ENCODE assay signal across 23 cellular contexts in the genomic region with DNA sequence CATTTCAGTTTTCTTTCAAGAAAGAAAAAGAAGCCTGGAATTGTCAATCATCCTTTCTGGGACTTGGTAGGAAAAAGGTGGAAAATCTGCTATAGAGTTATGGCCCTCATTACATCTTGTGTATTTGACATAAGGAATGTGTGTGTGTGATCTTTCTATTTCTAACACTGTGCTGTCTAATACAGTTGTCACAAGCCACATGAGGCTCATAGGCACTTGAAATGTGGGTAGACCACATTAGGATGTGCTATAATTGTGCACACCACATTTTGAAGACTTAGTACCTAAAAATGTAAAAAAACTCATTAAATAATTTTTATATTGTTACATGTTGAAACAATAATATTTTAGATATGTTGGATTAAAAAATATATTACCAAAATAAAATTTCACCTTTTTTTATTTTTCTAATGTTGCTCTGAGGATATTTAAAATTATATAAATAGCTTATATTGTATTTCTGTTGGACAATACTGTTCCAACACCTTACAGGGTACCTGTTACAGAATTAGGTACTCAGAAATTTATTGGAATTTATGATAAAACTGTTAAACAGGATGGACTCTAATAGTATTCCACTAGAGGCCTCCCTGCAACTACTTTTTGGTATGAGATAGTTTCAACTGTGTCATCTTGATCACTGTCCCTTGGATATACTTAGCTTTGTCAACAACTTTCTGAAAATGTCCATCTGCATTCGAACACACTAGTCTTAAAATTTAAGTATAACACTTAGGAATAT. TPM values are rescaled to one million over a fixed set of nuclear protein-coding genes. Genes with fewer than 3 reads are reported as not detected.
A peak's percentile ranks its signal among the peaks of the same experiment; 100 is the strongest.
DNase-seq lines count a peak whose midpoint lies in the region; ATAC-seq, FAIRE-seq and TF ChIP-seq lines count a peak whose summit lies in the region.
"Had no signal": no experiment of that assay in that cellular context is flagged by ENCODE, and none has a peak within 500 bp of the region (broad histone marks: within the 10 kb centered on the region; RNA-seq: fewer than 3 reads in every experiment).

No MANE protein-coding gene starts in this region.

- no peaks in the 10 kb centered on the region for H3K27me3 Mint-ChIP-seq in effector memory CD8-positive, alpha-beta T cell
- H3K27me3 Mint-ChIP-seq: stimulated activated naive B cell treated with anti-CD40 and anti-IgM and Interleukin-4, amounts not matched to agents 10 μg/mL and 1 μg/mL and 100 μg/mL, for 72 hours had no signal

- H3K4me1 Mint-ChIP-seq in effector memory CD8-positive, alpha-beta T cell (ENCODE audit: low read depth in 2 of 2), result peaks cover 3 to 16% of the 10 kb centered on the region in 2 donors

- H3K36me3 ChIP-seq in pancreas (no peaks in the 10 kb centered on the region), thyroid gland (no peaks in the 10 kb centered on the region)

- H3K36me3 Mint-ChIP-seq in effector memory CD8-positive, alpha-beta T cell (ENCODE audit: insufficient read depth), result peaks cover 27% of the 10 kb centered on the region

- DNase-seq in CMK (ENCODE audit: low read depth), result peak; percentile 26
- DNase-seq in effector memory CD8-positive, alpha-beta T cell, result no peak
- no peak for DNase-seq in pancreas
- DNase-seq in NOMO-1 treated with dmso at 0.1 percent for 144 hours (lab: John Stamatoyannopoulos, UW; ENCODE audit: unreplicated experiment), result no peak
- DNase-seq in thyroid gland, result no peak
- DNase-seq: activated CD4-positive, alpha-beta T cell treated with anti-CD3 and anti-CD28 coated beads for 48 hours; amygdala; C1 segment of cervical spinal cord; DMS79 treated with DMSO at 0.1 percent for 48 hours; GF-D8; mesenchymal stem cell; NCI-H146; small intestine; stimulated activated naive B cell treated with anti-CD40 and anti-IgM and Interleukin-4, amounts not matched to agents 10 μg/mL and 1 μg/mL and 100 μg/mL, for 72 hours; T1000; upper lobe of left lung had no signal

- no peak overlapping the region for H3K4me3 Mint-ChIP-seq in effector memory CD8-positive, alpha-beta T cell
- H3K4me3 Mint-ChIP-seq: stimulated activated naive B cell treated with anti-CD40 and anti-IgM and Interleukin-4, amounts not matched to agents 10 μg/mL and 1 μg/mL and 100 μg/mL, for 72 hours had no signal

- no peaks in the 10 kb centered on the region for H3K4me1 ChIP-seq in pancreas
- H3K4me1 ChIP-seq in thyroid gland, result peaks cover under 1 to 6% of the 10 kb centered on the region in 2 donors

- WGBS in pancreas, 2 donors, result 94 to 95% methylated on average over 1 of the region's 1 CpG
- WGBS in thyroid gland, 2 donors, result 86 to 95% methylated on average over 1 of the region's 1 CpG

- peak; percentile 13 for FAIRE-seq in pancreas (lab: Jason Lieb, UNC)
- FAIRE-seq: H54, small intestine had no signal

- TF ChIP-seq CTCF in LNCAP (IDR thresholded peaks at IDR 0.05) (0 out of 2 replicates have a peak, but pooled peaks have one; percentile 12), pancreas (IDR thresholded peaks at IDR 0.05) (no peak), thyroid gland (IDR thresholded peaks at IDR 0.05) (peak in 1 of 6 experiments; percentile 5)

- H3K27me3 ChIP-seq in pancreas (no peaks in the 10 kb centered on the region), thyroid gland (no peaks in the 10 kb centered on the region)
- H3K27me3 ChIP-seq: upper lobe of left lung had no signal

- no peak overlapping the region for H3K27ac Mint-ChIP-seq in effector memory CD8-positive, alpha-beta T cell
- H3K27ac Mint-ChIP-seq: activated naive CD4-positive, alpha-beta T cell treated with anti-CD3 and anti-CD28 coated beads, Interleukin-2, amount 50 U/mL, for 72 hours; stimulated activated naive B cell treated with anti-CD40 and anti-IgM and Interleukin-4, amounts not matched to agents 10 μg/mL and 1 μg/mL and 100 μg/mL, for 72 hours had no signal

- H3K9me3 ChIP-seq in pancreas (no peaks in the 10 kb centered on the region), thyroid gland (no peaks in the 10 kb centered on the region)
- H3K9me3 ChIP-seq: upper lobe of left lung had no signal

- no peak overlapping the region for H3K27ac ChIP-seq in pancreas
- H3K27ac ChIP-seq in thyroid gland, result no peak overlapping the region
- H3K27ac ChIP-seq: HL-60, upper lobe of left lung had no signal

- intact Hi-C loops in pancreas (cut with DNase I), result no loop called here
- intact Hi-C loops in thyroid gland (cut with DNase I), result no loop called here

- peak; percentile 33 for ATAC-seq in effector memory CD8-positive, alpha-beta T cell (replicated peaks)
- ATAC-seq in pancreas (no peak), GM21381 (IDR thresholded peaks at IDR 0.05; ENCODE audit: unreplicated experiment) (no peak)
- ATAC-seq: activated naive CD4-positive, alpha-beta T cell treated with anti-CD3 and anti-CD28 coated beads, Interleukin-2, amount 50 U/mL, for 72 hours; left lobe of liver; stimulated activated naive B cell treated with anti-CD40 and anti-IgM and Interleukin-4, amounts not matched to agents 10 μg/mL and 1 μg/mL and 100 μg/mL, for 72 hours had no signal

- no peaks in the 10 kb centered on the region for H3K9me3 Mint-ChIP-seq in effector memory CD8-positive, alpha-beta T cell
- H3K9me3 Mint-ChIP-seq: activated naive CD4-positive, alpha-beta T cell treated with anti-CD3 and anti-CD28 coated beads, Interleukin-2, amount 50 U/mL, for 72 hours; immature natural killer cell; stimulated activated naive B cell treated with anti-CD40 and anti-IgM and Interleukin-4, amounts not matched to agents 10 μg/mL and 1 μg/mL and 100 μg/mL, for 72 hours had no signal

- H3K4me3 ChIP-seq in pancreas (no peak overlapping the region), thyroid gland (replicated peaks in 1 of 3) (no peak overlapping the region)
- H3K4me3 ChIP-seq: upper lobe of left lung had no signal

- TF ChIP-seq POLR2A in thyroid gland (IDR thresholded peaks at IDR 0.05), result no peak

RNA-seq across cellular contexts. Expression of gene MSANTD3, which starts 18.4 kb away (rescaled TPM):
- total RNA-seq in pancreas (10 to 100 TPM in 2 of 6 donors, 1 to 10 TPM in 4; 6.0 to 15.0 (median 8.0) TPM), thyroid gland (10 to 100 TPM; 39.2 to 48.2 (median 44.3) TPM)
- polyA plus RNA-seq in pancreas, result 1 to 10 TPM; 7.5 to 8.9 TPM

RNA-seq across cellular contexts. Expression of gene TMEFF1, which starts 27.6 kb away (rescaled TPM):
- total RNA-seq in pancreas (under 1 TPM in 4 of 6 donors, not detected in 2; 0.09 to 0.32 (median 0.22) TPM), thyroid gland (10 to 100 TPM in 1 of 4 donors, 1 to 10 TPM in 3; 2.0 to 10.4 (median 4.8) TPM)
- not detected for polyA plus RNA-seq in pancreas
- polyA plus RNA-seq: immature natural killer cell had no signal
